ENCODE assay signal across 32 cellular contexts in the genomic region with DNA sequence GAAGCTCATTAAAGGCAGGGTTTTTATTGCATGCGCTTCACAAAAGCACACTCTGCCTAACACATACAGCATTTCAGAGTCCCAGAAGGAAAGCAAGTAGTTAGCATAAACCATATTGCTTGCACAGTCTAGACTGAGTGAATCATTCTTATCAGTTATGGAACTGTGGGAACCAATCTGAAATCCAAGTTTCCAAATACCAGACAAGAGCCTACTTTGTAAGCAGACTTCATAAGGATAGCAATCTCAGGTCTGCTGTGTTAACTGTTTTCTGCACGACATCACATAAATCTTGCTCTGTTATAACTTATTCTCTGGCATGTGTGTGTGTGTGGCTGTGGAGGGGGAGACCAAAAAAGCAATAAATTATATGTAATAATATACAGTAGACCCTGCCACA.
DNase-seq lines count a peak whose midpoint lies in the region; ATAC-seq and TF ChIP-seq lines count a peak whose summit lies in the region.
"Had no signal": no experiment of that assay in that cellular context is flagged by ENCODE, and none has a peak within 500 bp of the region (broad histone marks: within the 10 kb centered on the region; RNA-seq: fewer than 3 reads in every experiment).

No MANE protein-coding gene starts in this region.

- TF ChIP-seq CTCF in SK-N-SH (IDR thresholded peaks at IDR 0.05) (no peak), ovary (IDR thresholded peaks at IDR 0.05) (no peak)

- ATAC-seq in naive thymus-derived CD8-positive, alpha-beta T cell: no peak
- ATAC-seq in esophagus mucosa: no peak
- ATAC-seq: activated T-helper 17 cell treated with anti-CD3 and anti-CD28 coated beads, Interleukin-2, amount 50 U/mL, for 72 hours; left lobe of liver; natural killer cell; Right ventricle myocardium inferior had no signal

- H3K4me1 ChIP-seq in SK-N-SH (ENCODE audit: control insufficient read depth in 1 of 2, insufficient read depth in 2 of 2, low read depth in 1 of 2, low read length in 1 of 2): peaks cover 0 to 5% of the 10 kb centered on the region in 2 experiments; a peak in 2 of 4 replicates
- no peaks in the 10 kb centered on the region for H3K4me1 ChIP-seq in ovary (ENCODE audit: insufficient read depth)
- H3K4me1 ChIP-seq: BLaER1, esophagus muscularis mucosa, stomach, thyroid gland had no signal

- TF ChIP-seq RAD21 in SK-N-SH (IDR thresholded peaks at IDR 0.05; ENCODE audit: low read length): peak; percentile 21; the same call in 1 of the 2 replicates

- no peak overlapping the region for H3K4me3 Mint-ChIP-seq in naive thymus-derived CD8-positive, alpha-beta T cell
- H3K4me3 Mint-ChIP-seq: activated naive CD4-positive, alpha-beta T cell treated with anti-CD3 and anti-CD28 coated beads, Interleukin-2, amount 50 U/mL, for 24 hours; activated T-helper 17 cell treated with anti-CD3 and anti-CD28 coated beads, Interleukin-2, amount 50 U/mL, for 72 hours; endodermal cell; immature natural killer cell; natural killer cell had no signal

- peaks cover 0 to 29% (median 7%) of the 10 kb centered on the region in 9 donors for H3K9me3 Mint-ChIP-seq in naive thymus-derived CD8-positive, alpha-beta T cell
- H3K9me3 Mint-ChIP-seq: endodermal cell had no signal

- POLR2A ChIA-PET in HEK293T (lab: Yijun Ruan, JAX): no interaction called here
- POLR2A ChIA-PET in SK-N-SH (lab: Yijun Ruan, JAX): no interaction called here
- POLR2A ChIA-PET in naive thymus-derived CD8-positive, alpha-beta T cell (lab: Charles Lee): no interaction called here

- TF ChIP-seq EP300 in SK-N-SH (IDR thresholded peaks at IDR 0.05; ENCODE audit: borderline replicate concordance in 1 of 2, low read depth in 1 of 2, low read length in 1 of 2) (peak in 1 of 2 experiments; percentile 88; a peak in 2 of 4 replicates), ovary (IDR thresholded peaks at IDR 0.05) (no peak)

- no peak overlapping the region for H3K4me3 ChIP-seq in SK-N-SH (ENCODE audit: low read depth in 2 of 2, low read length in 1 of 2)
- no peak overlapping the region for H3K4me3 ChIP-seq in ovary
- H3K4me3 ChIP-seq: BLaER1, esophagus muscularis mucosa, GM12878, MG63, stomach, thyroid gland had no signal

- H3K27me3 ChIP-seq in SK-N-SH (ENCODE audit: insufficient read depth): no peaks in the 10 kb centered on the region
- H3K27me3 ChIP-seq in ovary: no peaks in the 10 kb centered on the region
- H3K27me3 ChIP-seq: BLaER1, esophagus muscularis mucosa, MG63, stomach, thyroid gland had no signal

- no peak overlapping the region for H3K9ac ChIP-seq in SK-N-SH
- H3K9ac ChIP-seq: BLaER1 had no signal

- intact Hi-C loops in ovary (cut with DNase I): no loop called here

- H4K20me1 ChIP-seq in SK-N-SH (ENCODE audit: insufficient read depth): no peaks in the 10 kb centered on the region
- H4K20me1 ChIP-seq: BLaER1 had no signal

- H3K27ac Mint-ChIP-seq in naive thymus-derived CD8-positive, alpha-beta T cell: no peak overlapping the region
- H3K27ac Mint-ChIP-seq: activated naive CD4-positive, alpha-beta T cell treated with anti-CD3 and anti-CD28 coated beads, Interleukin-2, amount 50 U/mL, for 24 hours; activated T-helper 17 cell treated with anti-CD3 and anti-CD28 coated beads, Interleukin-2, amount 50 U/mL, for 72 hours; endodermal cell; immature natural killer cell; natural killer cell had no signal

- no peaks in the 10 kb centered on the region for H3K79me2 ChIP-seq in SK-N-SH (ENCODE audit: insufficient read depth)

- H3K36me3 ChIP-seq in SK-N-SH (replicated peaks in 1 of 2; ENCODE audit: control insufficient read depth in 1 of 2, insufficient read depth in 2 of 2, low read length in 1 of 2) (no peaks in the 10 kb centered on the region), ovary (no peaks in the 10 kb centered on the region)
- H3K36me3 ChIP-seq: BLaER1, esophagus muscularis mucosa, MG63, stomach, thyroid gland had no signal

- H3K27ac ChIP-seq in SK-N-SH (ENCODE audit: low read depth in 2 of 2, low read length in 1 of 2) (peak overlapping the region in 1 of 2 experiments; percentile 97; a peak in 2 of 4 replicates), ovary (no peak overlapping the region)
- H3K27ac ChIP-seq: BLaER1, esophagus muscularis mucosa, stomach, thyroid gland had no signal

- H3K9me3 ChIP-seq in SK-N-SH (no peaks in the 10 kb centered on the region), ovary (no peaks in the 10 kb centered on the region)
- H3K9me3 ChIP-seq: BLaER1, esophagus muscularis mucosa, MG63, thyroid gland had no signal

- H3K4me1 Mint-ChIP-seq in naive thymus-derived CD8-positive, alpha-beta T cell: no peaks in the 10 kb centered on the region
- H3K4me1 Mint-ChIP-seq: activated naive CD4-positive, alpha-beta T cell treated with anti-CD3 and anti-CD28 coated beads, Interleukin-2, amount 50 U/mL, for 24 hours; activated T-helper 17 cell treated with anti-CD3 and anti-CD28 coated beads, Interleukin-2, amount 50 U/mL, for 72 hours; endodermal cell; immature natural killer cell; natural killer cell had no signal

- H3K4me2 ChIP-seq in SK-N-SH: no peak overlapping the region
- H3K4me2 ChIP-seq: BLaER1 had no signal

- 31% methylated on average over 2 of the region's 2 CpGs for WGBS in SK-N-SH (ENCODE audit: low lambda C conversion rate)
- 25 to 32% (median 30%) methylated on average over 2 of the region's 2 CpGs for WGBS in ovary, 3 donors

- CTCF ChIA-PET in HEK293T (lab: Yijun Ruan, JAX): no interaction called here
- CTCF ChIA-PET in SK-N-SH (lab: Yijun Ruan, JAX): no interaction called here

- DNase-seq in A172 (ENCODE audit: low spot score) (peak; percentile 45), HEK293T (ENCODE audit: extremely low spot score) (no peak), SK-N-SH (peak; percentile 3), left kidney (ENCODE audit: low read depth, low spot score) (peak; percentile 69), ovary (no peak)
- DNase-seq in naive thymus-derived CD8-positive, alpha-beta T cell: no peak
- DNase-seq: activated CD4-positive, alpha-beta T cell treated with anti-CD3 and anti-CD28 coated beads, Interleukin-2, amount 50 U/mL, for 48 hours; activated CD4-positive, CD25-positive, alpha-beta regulatory T cell; activated CD8-positive, alpha-beta memory T cell treated with anti-CD3 and anti-CD28 coated beads, Interleukin-2, amount 50 U/mL, for 48 hours; central memory CD4-positive, alpha-beta T cell; COR-L47; endodermal cell; hypothalamus; immature natural killer cell; KBM-7; MG63; natural killer cell; NCI-H2107; small intestine; stimulated activated CD4-positive, alpha-beta T cell treated with anti-CD3 and anti-CD28 coated beads, Interleukin-1b, Interleukin-23, amount 100 ng/mL, for 48 hours; stimulated activated CD8-positive, alpha-beta memory T cell treated with anti-CD3 and anti-CD28 coated beads, Interleukin-4, amount 100 ng/mL, for 48 hours; stomach; T-helper 1 cell; thyroid gland had no signal

- H2AFZ ChIP-seq in SK-N-SH (ENCODE audit: low read depth): no peak overlapping the region

- H3K27me3 Mint-ChIP-seq in naive thymus-derived CD8-positive, alpha-beta T cell: no peaks in the 10 kb centered on the region
- H3K27me3 Mint-ChIP-seq: activated naive CD4-positive, alpha-beta T cell treated with anti-CD3 and anti-CD28 coated beads, Interleukin-2, amount 50 U/mL, for 24 hours; activated T-helper 17 cell treated with anti-CD3 and anti-CD28 coated beads, Interleukin-2, amount 50 U/mL, for 72 hours had no signal

- no peaks in the 10 kb centered on the region for H3F3A ChIP-seq in SK-N-SH (replicated peaks; ENCODE audit: insufficient read depth)

- H3K9me2 ChIP-seq in SK-N-SH: no peaks in the 10 kb centered on the region

- peaks cover 0 to 11% (median 0%) of the 10 kb centered on the region in 3 donors for H3K36me3 Mint-ChIP-seq in naive thymus-derived CD8-positive, alpha-beta T cell
- H3K36me3 Mint-ChIP-seq: activated naive CD4-positive, alpha-beta T cell treated with anti-CD3 and anti-CD28 coated beads, Interleukin-2, amount 50 U/mL, for 24 hours; immature natural killer cell; natural killer cell had no signal

- no peak for TF ChIP-seq POLR2A in ovary (IDR thresholded peaks at IDR 0.05)

TF ChIP-seq in HEK293T, 16 proteins besides CTCF, POLR2A, EP300 and RAD21 (continues in another document):
- TF ChIP-seq ELF4 (IDR thresholded peaks at IDR 0.05) (no peak), TARDBP (IDR thresholded peaks at IDR 0.05) (no peak), NFRKB (IDR thresholded peaks at IDR 0.05) (no peak), FOXK2 (IDR thresholded peaks at IDR 0.05) (no peak), HDGF (IDR thresholded peaks at IDR 0.05; ENCODE audit: borderline replicate concordance) (no peak), FOXA1 (IDR thresholded peaks at IDR 0.05) (no peak), BHLHE40 (IDR thresholded peaks at IDR 0.05; ENCODE audit: borderline replicate concordance) (no peak), CTBP1 (IDR thresholded peaks at IDR 0.05; ENCODE audit: borderline replicate concordance) (no peak), ARNT (IDR thresholded peaks at IDR 0.05) (peak; percentile 63), LEF1 (IDR thresholded peaks at IDR 0.05; ENCODE audit: borderline replicate concordance) (no peak), SUZ12 (IDR thresholded peaks at IDR 0.05) (no peak)

TF ChIP-seq in SK-N-SH, 30 proteins besides CTCF, POLR2A, EP300 and RAD21:
- peak; percentile 79; the same call in 1 of the 2 replicates for TF ChIP-seq RCOR1 (IDR thresholded peaks at IDR 0.05; ENCODE audit: low read length)
- no peak for TF ChIP-seq MEF2A (IDR thresholded peaks at IDR 0.05; ENCODE audit: borderline replicate concordance, low read depth)
- 0 out of 2 replicates have a peak, but pooled peaks have one; percentile 46 for TF ChIP-seq FOXJ3 (CRISPR knock-in tag; IDR thresholded peaks at IDR 0.05)
- peak; percentile 83 for TF ChIP-seq GATA2 (CRISPR knock-in tag; IDR thresholded peaks at IDR 0.05)

Comparison
In these comparisons a context has a peak if more than half of its experiments do, and no peak if none do; other contexts are left out.
1. DNase-seq: peak in A172 (single experiment), SK-N-SH (single experiment) and left kidney (single experiment); none in HEK293T (single experiment), naive thymus-derived CD8-positive, alpha-beta T cell (0 of 10) and ovary (0 of 5).